Comparison of ENCODE assay signal across 27 cellular contexts in the genomic region with DNA sequence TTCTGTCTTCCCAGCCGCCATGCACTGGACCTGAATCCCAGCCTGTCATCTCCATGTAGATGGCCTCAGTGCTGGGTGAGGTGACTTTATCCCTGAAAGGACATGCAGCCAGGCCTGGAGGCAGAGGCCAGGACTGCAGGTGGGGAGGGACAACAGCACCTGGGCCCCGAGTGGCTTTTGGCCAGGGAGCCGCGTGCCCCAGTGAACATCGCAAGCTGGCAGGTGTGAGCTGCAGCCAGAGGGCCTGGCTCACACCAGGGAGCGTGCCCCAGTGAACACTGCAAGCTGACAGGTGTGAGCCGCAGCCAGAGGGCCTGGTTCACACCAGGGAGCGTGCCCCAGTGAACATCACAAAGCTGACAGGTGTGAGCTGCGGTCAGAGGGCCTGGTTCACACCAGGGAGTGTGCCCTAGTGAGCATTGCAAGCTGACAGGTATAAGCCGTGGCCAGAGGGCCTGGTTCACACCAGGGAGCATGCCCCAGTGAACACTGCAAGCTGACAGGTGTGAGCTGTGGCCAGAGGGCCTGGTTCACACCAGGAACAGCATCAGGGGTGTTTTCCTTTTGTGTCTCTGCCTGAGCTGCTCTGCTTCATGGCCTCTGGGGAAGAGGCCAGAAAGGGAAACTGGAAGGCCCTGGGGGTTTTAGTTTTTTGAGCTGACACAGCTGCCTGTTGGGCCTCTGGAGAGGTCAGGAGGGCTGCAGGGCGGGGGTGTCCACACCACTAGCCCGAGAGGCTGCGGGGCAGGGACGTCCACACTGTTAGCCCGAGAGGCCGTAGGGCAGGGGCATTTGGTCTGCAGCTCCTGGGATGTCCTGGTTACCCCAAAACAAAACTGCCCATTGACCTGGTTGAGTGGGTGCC. TPM values are rescaled to one million over a fixed set of nuclear protein-coding genes. Genes with fewer than 3 reads are reported as not detected.
"Had no signal": no experiment of that assay in that cellular context is flagged by ENCODE, and none has a peak within 500 bp of the region (broad histone marks: within the 10 kb centered on the region; RNA-seq: fewer than 3 reads in every experiment).

No MANE protein-coding gene starts in this region.

- H3K4me3 Mint-ChIP-seq: activated B cell treated with CpG ODN at 0.5 μM for 24 hours; activated CD4-positive, alpha-beta T cell treated with anti-CD3 and anti-CD28 coated beads for 36 hours; activated naive CD8-positive, alpha-beta T cell; activated T-cell treated with anti-CD3 and anti-CD28 coated beads, Interleukin-2, amount 50 U/mL, for 24 hours; central memory CD8-positive, alpha-beta T cell; memory B cell; natural killer cell treated with Interleukin-12 subunit alpha and Interleukin-12 subunit beta and Interleukin-15 and Interleukin-18, amount 100 ng/mL, for 72 hours; stimulated activated memory B cell treated with anti-CD40 and anti-IgM and Interleukin-4, amounts not matched to agents 10 μg/mL and 1 μg/mL and 100 μg/mL, for 72 hours; T-helper 1 cell treated with Interleukin-12 subunit alpha and Interleukin-12 subunit beta and Interleukin-4 antibody, amounts not matched to agents 30 μg/mL and 1 μg/mL, for 36 hours had no signal

- H3K4me1 Mint-ChIP-seq: activated B cell treated with CpG ODN at 0.5 μM for 24 hours; activated CD4-positive, alpha-beta T cell treated with anti-CD3 and anti-CD28 coated beads for 36 hours; central memory CD8-positive, alpha-beta T cell; memory B cell; stimulated activated memory B cell treated with anti-CD40 and anti-IgM and Interleukin-4, amounts not matched to agents 10 μg/mL and 1 μg/mL and 100 μg/mL, for 72 hours had no signal

- H3K9me3 ChIP-seq: adrenal gland, sigmoid colon, thoracic aorta, upper lobe of left lung had no signal

- H3K4me3 ChIP-seq: adrenal gland, sigmoid colon, smooth muscle cell, thoracic aorta, upper lobe of left lung had no signal

- DNase-seq: activated B cell treated with CpG ODN at 0.5 μM for 24 hours; activated CD4-positive, alpha-beta T cell treated with anti-CD3 and anti-CD28 coated beads for 36 hours; activated CD4-positive, alpha-beta T cell treated with anti-CD3 and anti-CD28 coated beads, Interleukin-2, amount 50 U/mL, for 4 hours; activated CD8-positive, alpha-beta memory T cell treated with anti-CD3 and anti-CD28 coated beads for 24 hours; activated CD8-positive, alpha-beta memory T cell treated with anti-CD3 and anti-CD28 coated beads, Interleukin-2, amount 50 U/mL, for 4 hours; activated naive CD4-positive, alpha-beta T cell; activated T-cell treated with anti-CD3 and anti-CD28 coated beads, Interleukin-2, amount 50 U/mL, for 24 hours; adrenal gland; effector memory CD4-positive, alpha-beta T cell; foreskin melanocyte; head of caudate nucleus; hypothalamus; nucleus accumbens; sigmoid colon; stimulated activated CD4-positive, alpha-beta T cell treated with anti-CD3 and anti-CD28 coated beads, Interleukin-15, amount 100 ng/mL, for 24 hours had no signal

- H3K36me3 Mint-ChIP-seq: activated naive CD8-positive, alpha-beta T cell; memory B cell; natural killer cell treated with Interleukin-12 subunit alpha and Interleukin-12 subunit beta and Interleukin-15 and Interleukin-18, amount 100 ng/mL, for 72 hours; stimulated activated memory B cell treated with anti-CD40 and anti-IgM and Interleukin-4, amounts not matched to agents 10 μg/mL and 1 μg/mL and 100 μg/mL, for 72 hours had no signal

- H3K27me3 Mint-ChIP-seq: activated B cell treated with CpG ODN at 0.5 μM for 24 hours; activated CD4-positive, alpha-beta T cell treated with anti-CD3 and anti-CD28 coated beads for 36 hours had no signal

- H3K36me3 ChIP-seq: adrenal gland, sigmoid colon, thoracic aorta, upper lobe of left lung had no signal

- ATAC-seq: activated CD4-positive, alpha-beta T cell treated with anti-CD3 and anti-CD28 coated beads for 36 hours; stimulated activated memory B cell treated with anti-CD40 and anti-IgM and Interleukin-4, amounts not matched to agents 10 μg/mL and 1 μg/mL and 100 μg/mL, for 72 hours had no signal

- H3K4me1 ChIP-seq: adrenal gland, upper lobe of left lung had no signal

- H3K9me3 Mint-ChIP-seq: activated B cell treated with CpG ODN at 0.5 μM for 24 hours; activated T-cell treated with anti-CD3 and anti-CD28 coated beads, Interleukin-2, amount 50 U/mL, for 24 hours; activated T-helper 2 cell treated with anti-CD3 and anti-CD28 coated beads, Interferon-gamma antibody, Interleukin-2, Interleukin-4, amounts not matched to agents 10 μg/mL and 5 μg/mL and 100 μg/mL, durations not matched to agents 14 hours and 24 hours and 36 hours; central memory CD8-positive, alpha-beta T cell; natural killer cell treated with Interleukin-12 subunit alpha and Interleukin-12 subunit beta and Interleukin-15 and Interleukin-18, amount 100 ng/mL, for 72 hours; stimulated activated memory B cell treated with anti-CD40 and anti-IgM and Interleukin-4, amounts not matched to agents 10 μg/mL and 1 μg/mL and 100 μg/mL, for 72 hours; T-helper 1 cell treated with Interleukin-12 subunit alpha and Interleukin-12 subunit beta and Interleukin-4 antibody, amounts not matched to agents 30 μg/mL and 1 μg/mL, for 36 hours had no signal

- H3K27ac Mint-ChIP-seq: activated B cell treated with CpG ODN at 0.5 μM for 24 hours; activated CD4-positive, alpha-beta T cell treated with anti-CD3 and anti-CD28 coated beads for 36 hours; activated naive CD8-positive, alpha-beta T cell; activated T-cell treated with anti-CD3 and anti-CD28 coated beads, Interleukin-2, amount 50 U/mL, for 24 hours; activated T-helper 2 cell treated with anti-CD3 and anti-CD28 coated beads, Interferon-gamma antibody, Interleukin-2, Interleukin-4, amounts not matched to agents 10 μg/mL and 5 μg/mL and 100 μg/mL, durations not matched to agents 14 hours and 24 hours and 36 hours; memory B cell; natural killer cell treated with Interleukin-12 subunit alpha and Interleukin-12 subunit beta and Interleukin-15 and Interleukin-18, amount 100 ng/mL, for 72 hours; stimulated activated memory B cell treated with anti-CD40 and anti-IgM and Interleukin-4, amounts not matched to agents 10 μg/mL and 1 μg/mL and 100 μg/mL, for 72 hours; T-helper 1 cell treated with Interleukin-12 subunit alpha and Interleukin-12 subunit beta and Interleukin-4 antibody, amounts not matched to agents 30 μg/mL and 1 μg/mL, for 36 hours had no signal

- H3K27me3 ChIP-seq: adrenal gland, sigmoid colon, upper lobe of left lung had no signal

- H3K27ac ChIP-seq: adrenal gland, sigmoid colon, thoracic aorta, upper lobe of left lung had no signal

RNA-seq across cellular contexts. Expression of gene PSAPL1, which starts 22.7 kb away (rescaled TPM):
- total RNA-seq: activated B cell treated with CpG ODN at 0.5 μM for 24 hours; activated CD4-positive, alpha-beta T cell treated with anti-CD3 and anti-CD28 coated beads for 36 hours; activated T-helper 2 cell treated with anti-CD3 and anti-CD28 coated beads, Interferon-gamma antibody, Interleukin-2, Interleukin-4, amounts not matched to agents 10 μg/mL and 5 μg/mL and 100 μg/mL, durations not matched to agents 14 hours and 24 hours and 36 hours; adrenal gland; astrocyte; dermis microvascular lymphatic vessel endothelial cell; natural killer cell treated with Interleukin-12 subunit alpha and Interleukin-12 subunit beta and Interleukin-15 and Interleukin-18, amount 100 ng/mL, for 72 hours; sigmoid colon; smooth muscle cell had no signal
- polyA plus RNA-seq: smooth muscle cell had no signal
